In genomic region chr9:37424204-37424685, GRCh38 we compare ENCODE assay signal across 12 cellular contexts. TPM values are rescaled to one million over a fixed set of nuclear protein-coding genes. Genes with fewer than 3 reads are reported as not detected.
DNase-seq lines count a peak whose midpoint lies in the region; ATAC-seq, FAIRE-seq and TF ChIP-seq lines count a peak whose summit lies in the region.
"Had no signal": no experiment of that assay in that cellular context is flagged by ENCODE, and none has a peak within 500 bp of the region (broad histone marks: within the 10 kb centered on the region; RNA-seq: fewer than 3 reads in every experiment).

No MANE protein-coding gene starts in this region.

- H2AFZ ChIP-seq in GM12878 (ENCODE audit: control insufficient read depth, low read depth, low read length), result no peak overlapping the region

- TF ChIP-seq POLR2A in GM12878 (IDR thresholded peaks at IDR 0.05; ENCODE audit: low read depth, low read length), result no peak; the same call in 1 of the 2 replicates

- peaks cover 16% of the 10 kb centered on the region for H3K4me1 Mint-ChIP-seq in HFFc6 (ENCODE audit: low read depth)

- peak overlapping the region; percentile 96 for H3K9ac ChIP-seq in GM12878 (ENCODE audit: control insufficient read depth, insufficient read depth, low read length)

- H3K4me3 ChIP-seq in A673 (ENCODE audit: low read depth, low read length, poor library complexity, severe bottlenecking), result peak overlapping the region; percentile 93
- H3K4me3 ChIP-seq in GM12878, result peak overlapping the region; percentile 97
- peak overlapping the region; percentile 75 for H3K4me3 ChIP-seq in lower lobe of right lung
- no peak overlapping the region for H3K4me3 ChIP-seq in BE2C (ENCODE audit: low read depth, low read length)

- peaks cover 37% of the 10 kb centered on the region for H3K79me2 ChIP-seq in GM12878 (ENCODE audit: control insufficient read depth, insufficient read depth, low read length)

- no peak for TF ChIP-seq EP300 in GM12878 (IDR thresholded peaks at IDR 0.05; ENCODE audit: borderline replicate concordance in 1 of 2, control insufficient read depth in 1 of 2, low read depth in 2 of 2, low read length in 2 of 2)

- ATAC-seq in GM12878, result no peak
- no peak for ATAC-seq in lower lobe of right lung
- no peak for ATAC-seq in GM21447 (IDR thresholded peaks at IDR 0.05; ENCODE audit: unreplicated experiment)

- H3K36me3 Mint-ChIP-seq in HFFc6 (ENCODE audit: low read depth), result peaks cover 7% of the 10 kb centered on the region; the same call in 1 of the 2 replicates

- H3K27me3 ChIP-seq in A673 (replicated peaks; ENCODE audit: insufficient read depth, low read depth, low read length, poor library complexity), result no peaks in the 10 kb centered on the region
- H3K27me3 ChIP-seq in GM12878 (replicated peaks in 1 of 2; ENCODE audit: control insufficient read depth in 2 of 2, insufficient read depth in 2 of 2, low read length in 1 of 2), result no peaks in the 10 kb centered on the region
- no peaks in the 10 kb centered on the region for H3K27me3 ChIP-seq in lower lobe of right lung (ENCODE audit: low read depth)
- no peaks in the 10 kb centered on the region for H3K27me3 ChIP-seq in BE2C

- intact Hi-C loops in A673 (cut with micrococcal nuclease; ENCODE audit: unreplicated experiment) (no loop called here), GM12878 (cut with micrococcal nuclease; ENCODE audit: unreplicated experiment) (no loop called here), lower lobe of right lung (cut with DNase I) (no loop called here)

- H3K9me3 ChIP-seq in A673 (ENCODE audit: low read depth, low read length, poor library complexity, severe bottlenecking) (no peaks in the 10 kb centered on the region), GM12878 (replicated peaks; ENCODE audit: control insufficient read depth, insufficient read depth, low read length) (no peaks in the 10 kb centered on the region), lower lobe of right lung (no peaks in the 10 kb centered on the region), BE2C (no peaks in the 10 kb centered on the region)

- H3K27me3 Mint-ChIP-seq in HFFc6 (ENCODE audit: insufficient read depth), result no peaks in the 10 kb centered on the region

- H3K36me3 ChIP-seq in A673 (ENCODE audit: insufficient read depth, low read length, poor library complexity, severe bottlenecking) (peaks cover 38% of the 10 kb centered on the region), GM12878 (ENCODE audit: control insufficient read depth in 2 of 2, insufficient read depth in 2 of 2, low read length in 1 of 2) (peaks cover 15 to 24% of the 10 kb centered on the region in 2 experiments; a peak in 3 of 4 replicates), lower lobe of right lung (peaks cover 36% of the 10 kb centered on the region), BE2C (peaks cover 31% of the 10 kb centered on the region)

- TF ChIP-seq RAD21 in GM12878 (IDR thresholded peaks at IDR 0.05; ENCODE audit: insufficient read depth, low read depth, low read length), result no peak

- TF ChIP-seq CTCF in A673 (conservative IDR thresholded peaks at IDR 0.05; ENCODE audit: low read depth, low read length) (no peak), HFFc6 (IDR thresholded peaks at IDR 0.05) (no peak), GM12878 (IDR thresholded peaks at IDR 0.05 in 2 of 3, conservative IDR thresholded peaks at IDR 0.05 in 1 of 3; ENCODE audit: control insufficient read depth in 2 of 3, extremely low read depth in 1 of 3, insufficient read depth in 1 of 3, low read depth in 3 of 3, low read length in 3 of 3) (no peak), lower lobe of right lung (IDR thresholded peaks at IDR 0.05) (no peak), BE2C (IDR thresholded peaks at IDR 0.05; ENCODE audit: low read depth, low read length) (no peak)

- H3K4me2 ChIP-seq in GM12878 (ENCODE audit: control insufficient read depth, insufficient read depth), result peak overlapping the region; percentile 70

- RAD21 ChIA-PET in GM12878 (lab: Charles Lee; ENCODE audit: unreplicated experiment), result interaction anchor here (0.7 to 1.4 kb wide), 3 partner anchors 14 to 169 kb away, joined by 3 to 4 read pairs (median 3); no protein-coding TSS in a partner anchor

- no peak for DNase-seq in A673 (ENCODE audit: low spot score)
- no peak for DNase-seq in HFFc6
- no peak for DNase-seq in GM12878 (ENCODE audit: low read depth, low spot score)
- no peak for DNase-seq in lower lobe of right lung
- no peak for DNase-seq in HUDEP-2 (lab: John Stamatoyannopoulos, UW; ENCODE audit: unreplicated experiment in 76 of 76)
- DNase-seq in cortex of kidney (lab: John Stamatoyannopoulos, UW), result no peak
- DNase-seq in BE2C, result no peak
- DNase-seq: effector CD4-positive, alpha-beta T cell; NCI-H1105; RPMI8226; stimulated activated CD4-positive, alpha-beta T cell treated with anti-CD3 and anti-CD28 coated beads, Interleukin-4, amount 100 ng/mL, for 1 hour had no signal

- 0 out of 2 replicates have a peak, but pooled peaks cover 4% of the 10 kb centered on the region for H4K20me1 ChIP-seq in GM12878 (ENCODE audit: control insufficient read depth, insufficient read depth)

- H3K27ac ChIP-seq in A673 (ENCODE audit: low read depth, low read length, poor library complexity, severe bottlenecking), result peak overlapping the region; percentile 67
- no peak overlapping the region; the same call in 1 of the 2 replicates for H3K27ac ChIP-seq in GM12878 (ENCODE audit: control insufficient read depth, insufficient read depth)
- H3K27ac ChIP-seq in lower lobe of right lung, result no peak overlapping the region

- SMC1A ChIA-PET in GM12878 (lab: Charles Lee; ENCODE audit: uncharacterized antibody, unreplicated experiment), result interaction anchor here (1.4 kb wide), 2 partner anchors 44 to 62 kb away, joined by 3 to 4 read pairs; no protein-coding TSS in a partner anchor

- no peak overlapping the region for H3K27ac Mint-ChIP-seq in HFFc6

- POLR2A ChIA-PET in A673 (lab: Charles Lee; ENCODE audit: low non-redundant PET), result no interaction called here
- POLR2A ChIA-PET in GM12878 (lab: Charles Lee), result interaction anchor here (0.6 to 1.0 kb wide), 2 partner anchors 11 to 38 kb away, joined by 4 to 5 read pairs; no protein-coding TSS in a partner anchor

- in situ Hi-C loops in GM12878 (cut with MboI), result no loop called here

- H3K4me3 Mint-ChIP-seq in HFFc6, result peak overlapping the region; percentile 92

- WGBS in GM12878 (ENCODE audit: insufficient coverage, insufficient replicate concordance, low lambda C conversion rate, missing lambda C conversion rate), result 77% methylated on average over 8 of the region's 8 CpGs

- no peaks in the 10 kb centered on the region for H3K9me3 Mint-ChIP-seq in HFFc6

- H3K4me1 ChIP-seq in A673 (ENCODE audit: insufficient read depth, low read length, poor library complexity, severe bottlenecking) (peaks cover 26% of the 10 kb centered on the region), GM12878 (ENCODE audit: control insufficient read depth, insufficient read depth, low read length) (peaks cover 17% of the 10 kb centered on the region), lower lobe of right lung (peaks cover 25% of the 10 kb centered on the region), BE2C (peaks cover 10% of the 10 kb centered on the region)

- CTCF ChIA-PET in A673 (lab: Charles Lee) (no interaction called here), GM12878 (lab: Yijun Ruan, JAX) (interaction anchor here (0.7 to 2.6 kb wide), 9 partner anchors 10 to 85 kb away, joined by 3 to 17 read pairs (median 3); no protein-coding TSS in a partner anchor)

- peak; percentile 71 for FAIRE-seq in GM12878 (lab: Jason Lieb, UNC)

- BruUV-seq in A673 (replicated peaks; lab: Mats Ljungman, UMichigan) (no TSS peak), GM12878 (replicated peaks; lab: Mats Ljungman, UMichigan) (no TSS peak)

RNA-seq across cellular contexts. Expression of gene GRHPR, which starts 1.7 kb away (rescaled TPM):
- total RNA-seq in A673 (2021), result 102 and 118 TPM in 2 replicates
- total RNA-seq in HFFc6 (2021; fragmentation: NEBNext Ultra II Directional; extraction: Animal tissue kit (Norgen Biotek cat#: 25700)), result 100 to 1,000 TPM; 106 to 116 (median 111) TPM
- total RNA-seq in GM12878 (2013; cell fraction: nucleolus; rRNA removed), result 108 and 136 TPM in 2 replicates
- 179 and 190 TPM in 2 replicates for total RNA-seq in GM12878 (2014; rRNA removed)
- 104 and 111 TPM in 2 replicates for total RNA-seq in GM12878 (2014; rRNA removed; fragmentation: Illumina TruSeq; extraction: Trizol)
- total RNA-seq in GM12878 (2021), result 120 and 127 TPM in 2 replicates
- polyA plus RNA-seq in GM12878 (2011; ENCODE audit: low read depth), result 70.6 TPM
- 68.5 and 132 TPM in 2 replicates for polyA plus RNA-seq in GM12878 (2011; rRNA removed)
- 195 and 247 TPM in 2 replicates for polyA plus RNA-seq in GM12878 (2011; cell fraction: cytosol; rRNA removed)
- 168 and 195 TPM in 2 replicates for polyA plus RNA-seq in GM12878 (2011; cell fraction: nucleus; rRNA removed)
- 91.5 and 110 TPM in 2 replicates for polyA plus RNA-seq in GM12878 (2012)
- polyA plus RNA-seq in GM12878 (2014; fragmentation: Illumina TruSeq; extraction: Trizol), result 65.4 and 96.1 TPM in 2 replicates
- 10 to 100 TPM; 52.4 to 78.6 TPM for polyA plus RNA-seq in GM12878 (2014; fragmentation: Nextera tagmentation; extraction: Ambion mirVana)
- polyA plus RNA-seq in GM12878 (2014; rRNA removed), result 194 and 209 TPM in 2 replicates
- polyA plus RNA-seq in GM12878 (2016; fragmentation: Nextera tagmentation; extraction: Ambion mirVana), result 100 to 1,000 TPM; 153 to 154 TPM
- polyA minus RNA-seq in GM12878 (2011; rRNA and poly(A)+ RNA removed), result 81.4 and 134 TPM in 2 replicates
- 31.9 and 41.0 TPM in 2 replicates for polyA minus RNA-seq in GM12878 (2011; cell fraction: cytosol; rRNA and poly(A)+ RNA removed)
- polyA minus RNA-seq in GM12878 (2011; cell fraction: nucleus; rRNA and poly(A)+ RNA removed), result 33.0 and 70.1 TPM in 2 replicates
- total RNA-seq in lower lobe of right lung, result 64.8 TPM
- polyA plus RNA-seq in BE2C (2012; ENCODE audit: insufficient read depth, insufficient read length, low read depth), result 81.4 TPM

RNA-seq across cellular contexts. Expression of gene ZBTB5, which starts 41.0 kb away (rescaled TPM):
- 17.2 and 18.0 TPM in 2 replicates for total RNA-seq in A673 (2021)
- 1 to 10 TPM; 4.6 to 5.9 (median 5.3) TPM for total RNA-seq in HFFc6 (2021; fragmentation: NEBNext Ultra II Directional; extraction: Animal tissue kit (Norgen Biotek cat#: 25700))
- 35.8 and 37.5 TPM in 2 replicates for total RNA-seq in GM12878 (2013; cell fraction: nucleolus; rRNA removed)
- 12.8 and 15.6 TPM in 2 replicates for total RNA-seq in GM12878 (2014; rRNA removed)
- total RNA-seq in GM12878 (2014; rRNA removed; fragmentation: Illumina TruSeq; extraction: Trizol), result 11.4 and 12.2 TPM in 2 replicates
- total RNA-seq in GM12878 (2021), result 12.7 and 13.3 TPM in 2 replicates
- 9.4 TPM for polyA plus RNA-seq in GM12878 (2011; ENCODE audit: low read depth)
- 29.2 and 32.5 TPM in 2 replicates for polyA plus RNA-seq in GM12878 (2011; rRNA removed)
- polyA plus RNA-seq in GM12878 (2011; cell fraction: cytosol; rRNA removed), result 23.3 and 26.5 TPM in 2 replicates
- 31.1 and 48.9 TPM in 2 replicates for polyA plus RNA-seq in GM12878 (2011; cell fraction: nucleus; rRNA removed)
- polyA plus RNA-seq in GM12878 (2012), result 11.2 and 14.0 TPM in 2 replicates
- 14.3 and 14.5 TPM in 2 replicates for polyA plus RNA-seq in GM12878 (2014; fragmentation: Illumina TruSeq; extraction: Trizol)
- 1 to 10 TPM; 1.4 to 2.5 TPM for polyA plus RNA-seq in GM12878 (2014; fragmentation: Nextera tagmentation; extraction: Ambion mirVana)
- 13.0 and 13.2 TPM in 2 replicates for polyA plus RNA-seq in GM12878 (2014; rRNA removed)
- polyA plus RNA-seq in GM12878 (2016; fragmentation: Nextera tagmentation; extraction: Ambion mirVana), result 1 to 10 TPM; 4.5 to 4.6 TPM
- 30.5 and 31.2 TPM in 2 replicates for polyA minus RNA-seq in GM12878 (2011; rRNA and poly(A)+ RNA removed)
- polyA minus RNA-seq in GM12878 (2011; cell fraction: cytosol; rRNA and poly(A)+ RNA removed), result 8.2 and 9.6 TPM in 2 replicates
- 13.8 and 19.0 TPM in 2 replicates for polyA minus RNA-seq in GM12878 (2011; cell fraction: nucleus; rRNA and poly(A)+ RNA removed)
- 9.2 TPM for total RNA-seq in lower lobe of right lung
- polyA plus RNA-seq in BE2C (2012; ENCODE audit: insufficient read depth, insufficient read length, low read depth), result 15.8 TPM
